Comparison of ENCODE assay signal across 21 cellular contexts in genomic region chr3:4228295-4228694, GRCh38.
"Had no signal": no experiment of that assay in that cellular context is flagged by ENCODE, and none has a peak within 500 bp of the region (broad histone marks: within the 10 kb centered on the region; RNA-seq: fewer than 3 reads in every experiment).

No MANE protein-coding gene starts in this region.

- H3K27ac ChIP-seq: adrenal gland, dorsolateral prefrontal cortex, gastroesophageal sphincter, right atrium auricular region, skin epidermis, upper lobe of left lung had no signal

- H3K27me3 ChIP-seq: adrenal gland, dorsolateral prefrontal cortex, gastroesophageal sphincter, right atrium auricular region, upper lobe of left lung had no signal

- ATAC-seq: activated CD4-positive, alpha-beta T cell treated with anti-CD3 and anti-CD28 coated beads for 36 hours; activated CD8-positive, alpha-beta memory T cell treated with anti-CD3 and anti-CD28 coated beads, Interleukin-2, amount 10 ng/mL, durations not matched to agents 7 days and 5 days; activated T-cell treated with anti-CD3 and anti-CD28 coated beads, Interleukin-2, amount 50 U/mL, for 4 hours; gastroesophageal sphincter; stimulated activated naive CD8-positive, alpha-beta T cell treated with anti-CD3 and anti-CD28 coated beads, Interleukin-15, amount 100 ng/mL, for 72 hours had no signal

- H3K4me1 Mint-ChIP-seq: activated CD4-positive, alpha-beta T cell treated with anti-CD3 and anti-CD28 coated beads for 36 hours; activated CD8-positive, alpha-beta memory T cell treated with anti-CD3 and anti-CD28 coated beads, Interleukin-2, amount 10 ng/mL, durations not matched to agents 7 days and 5 days; mesothelial cell of epicardium had no signal

- DNase-seq: activated CD4-positive, alpha-beta memory T cell treated with anti-CD3 and anti-CD28 coated beads for 36 hours; activated CD4-positive, alpha-beta T cell treated with anti-CD3 and anti-CD28 coated beads for 36 hours; activated CD8-positive, alpha-beta memory T cell treated with anti-CD3 and anti-CD28 coated beads, Interleukin-2, amount 10 ng/mL, durations not matched to agents 7 days and 5 days; activated effector memory CD4-positive, alpha-beta T cell treated with Interleukin-2 at 50 U/mL for 16 hours; activated naive CD4-positive, alpha-beta T cell treated with anti-CD3 and anti-CD28 coated beads, Interleukin-2, amount 50 U/mL, for 16 hours; activated T-cell treated with anti-CD3 and anti-CD28 coated beads, Interleukin-2, amount 50 U/mL, for 4 hours; adrenal gland; dorsolateral prefrontal cortex; erythroblast; nephron progenitor cell; occipital lobe; stimulated activated CD4-positive, alpha-beta T cell treated with anti-CD3 and anti-CD28 coated beads, Interleukin-4, amount 100 ng/mL, for 24 hours; stimulated activated naive CD8-positive, alpha-beta T cell treated with anti-CD3 and anti-CD28 coated beads, Interleukin-15, amount 100 ng/mL, for 72 hours; T1000; upper lobe of left lung had no signal

- H3K4me1 ChIP-seq: adrenal gland, gastroesophageal sphincter, right atrium auricular region, upper lobe of left lung had no signal

- H3K36me3 Mint-ChIP-seq: activated CD4-positive, alpha-beta memory T cell treated with anti-CD3 and anti-CD28 coated beads for 36 hours; activated CD8-positive, alpha-beta memory T cell treated with anti-CD3 and anti-CD28 coated beads, Interleukin-2, amount 10 ng/mL, durations not matched to agents 7 days and 5 days; mesothelial cell of epicardium had no signal

- H3K9me3 ChIP-seq: adrenal gland, gastroesophageal sphincter, right atrium auricular region, upper lobe of left lung had no signal

- H3K36me3 ChIP-seq: adrenal gland, gastroesophageal sphincter, right atrium auricular region, upper lobe of left lung had no signal

- H3K4me3 Mint-ChIP-seq: activated CD4-positive, alpha-beta memory T cell treated with anti-CD3 and anti-CD28 coated beads for 36 hours; activated CD4-positive, alpha-beta T cell treated with anti-CD3 and anti-CD28 coated beads for 36 hours; activated CD8-positive, alpha-beta memory T cell treated with anti-CD3 and anti-CD28 coated beads, Interleukin-2, amount 10 ng/mL, durations not matched to agents 7 days and 5 days; activated T-cell treated with anti-CD3 and anti-CD28 coated beads, Interleukin-2, amount 50 U/mL, for 4 hours; mesothelial cell of epicardium; nephron progenitor cell; stimulated activated naive CD8-positive, alpha-beta T cell treated with anti-CD3 and anti-CD28 coated beads, Interleukin-15, amount 100 ng/mL, for 72 hours had no signal

- H3K4me3 ChIP-seq: adrenal gland, dorsolateral prefrontal cortex, gastroesophageal sphincter, lung, right atrium auricular region, skin epidermis, upper lobe of left lung had no signal

- H3K27ac Mint-ChIP-seq: activated CD4-positive, alpha-beta memory T cell treated with anti-CD3 and anti-CD28 coated beads for 36 hours; activated CD4-positive, alpha-beta T cell treated with anti-CD3 and anti-CD28 coated beads for 36 hours; activated CD8-positive, alpha-beta memory T cell treated with anti-CD3 and anti-CD28 coated beads, Interleukin-2, amount 10 ng/mL, durations not matched to agents 7 days and 5 days; mesothelial cell of epicardium; nephron progenitor cell; progenitor cell of endocrine pancreas; stimulated activated naive CD8-positive, alpha-beta T cell treated with anti-CD3 and anti-CD28 coated beads, Interleukin-15, amount 100 ng/mL, for 72 hours had no signal

- H3K27me3 Mint-ChIP-seq: activated CD4-positive, alpha-beta memory T cell treated with anti-CD3 and anti-CD28 coated beads for 36 hours; activated CD4-positive, alpha-beta T cell treated with anti-CD3 and anti-CD28 coated beads for 36 hours; activated CD8-positive, alpha-beta memory T cell treated with anti-CD3 and anti-CD28 coated beads, Interleukin-2, amount 10 ng/mL, durations not matched to agents 7 days and 5 days; stimulated activated naive CD8-positive, alpha-beta T cell treated with anti-CD3 and anti-CD28 coated beads, Interleukin-15, amount 100 ng/mL, for 72 hours had no signal

- H3K9me3 Mint-ChIP-seq: activated CD4-positive, alpha-beta memory T cell treated with anti-CD3 and anti-CD28 coated beads for 36 hours; activated T-cell treated with anti-CD3 and anti-CD28 coated beads, Interleukin-2, amount 50 U/mL, for 4 hours; mesothelial cell of epicardium; nephron progenitor cell; stimulated activated naive CD8-positive, alpha-beta T cell treated with anti-CD3 and anti-CD28 coated beads, Interleukin-15, amount 100 ng/mL, for 72 hours had no signal
